Comparison of ENCODE assay signal across 13 cellular contexts in the genomic region with DNA sequence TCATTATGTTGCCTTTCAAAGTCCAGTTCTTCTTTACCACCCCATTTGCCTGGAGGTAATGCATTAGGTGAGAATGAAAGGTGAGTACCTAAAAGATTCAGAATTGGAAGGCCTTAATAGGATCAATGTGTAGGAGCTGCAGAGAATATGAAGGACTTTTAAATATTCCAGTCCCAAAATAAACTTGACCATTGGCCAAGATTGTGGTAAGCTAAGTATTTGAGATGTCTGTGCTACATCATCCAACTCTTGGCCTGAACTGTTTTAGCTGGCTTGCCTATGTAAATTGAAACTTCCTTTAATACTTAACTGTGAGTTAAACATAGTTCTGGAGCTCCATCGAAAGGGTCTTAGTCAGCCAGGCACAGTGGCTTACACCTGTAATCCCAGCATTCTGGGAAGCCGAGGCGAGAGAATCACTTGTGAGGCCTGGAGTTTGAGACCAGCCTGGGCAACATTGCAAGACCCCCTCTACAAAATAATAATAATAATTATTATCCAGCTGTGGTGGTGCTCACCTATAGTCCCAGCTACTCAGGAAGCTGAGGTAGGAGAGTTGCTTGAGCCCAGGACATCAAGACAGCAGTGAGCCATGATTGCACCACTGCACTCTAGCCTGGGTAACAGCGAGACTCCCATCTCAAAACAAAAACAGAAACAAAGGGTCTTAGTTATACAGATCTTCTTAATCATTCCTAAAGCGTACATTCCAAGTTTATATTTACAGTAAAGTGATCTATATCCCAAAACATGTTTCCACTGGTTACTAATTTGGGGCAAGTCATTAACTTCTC. TPM values are rescaled to one million over a fixed set of nuclear protein-coding genes. Genes with fewer than 3 reads are reported as not detected.
DNase-seq lines count a peak whose midpoint lies in the region; ATAC-seq, FAIRE-seq and TF ChIP-seq lines count a peak whose summit lies in the region.
"Had no signal": no experiment of that assay in that cellular context is flagged by ENCODE, and none has a peak within 500 bp of the region (broad histone marks: within the 10 kb centered on the region; RNA-seq: fewer than 3 reads in every experiment).

No MANE protein-coding gene starts in this region.

- FAIRE-seq in GM19239 (lab: Jason Lieb, UNC) (peak; percentile 26), astrocyte (lab: Jason Lieb, UNC) (peak; percentile 82)

- no peak overlapping the region for H2AFZ ChIP-seq in astrocyte (ENCODE audit: low read depth, low read length)
- no peak overlapping the region for H2AFZ ChIP-seq in smooth muscle cell (ENCODE audit: low read depth)
- no peak overlapping the region for H2AFZ ChIP-seq in Karpas-422 (ENCODE audit: low read length)

- WGBS in smooth muscle cell (ENCODE audit: low lambda C conversion rate) = 40% methylated on average over 5 of the region's 5 CpGs

- no peaks in the 10 kb centered on the region for H3K9me2 ChIP-seq in Karpas-422 (replicated peaks; ENCODE audit: insufficient read depth, low read length)

- H3K4me3 ChIP-seq in astrocyte (ENCODE audit: insufficient read depth, low read depth, low read length) (no peak overlapping the region), left ventricle myocardium inferior (no peak overlapping the region), smooth muscle cell (no peak overlapping the region), Karpas-422 (ENCODE audit: low read length) (no peak overlapping the region)

- H3K36me3 ChIP-seq in astrocyte (ENCODE audit: insufficient read depth, low read length) = no peaks in the 10 kb centered on the region
- H3K36me3 ChIP-seq in left ventricle myocardium inferior = no peaks in the 10 kb centered on the region
- no peaks in the 10 kb centered on the region for H3K36me3 ChIP-seq in smooth muscle cell (ENCODE audit: low read depth)
- H3K36me3 ChIP-seq in Karpas-422 (ENCODE audit: insufficient read depth, low read length) = no peaks in the 10 kb centered on the region

- no peaks in the 10 kb centered on the region for H3K27me3 Mint-ChIP-seq in astrocyte (ENCODE audit: low read depth, unreplicated experiment)
- H3K27me3 Mint-ChIP-seq: dendritic cell treated with granulocyte-macrophage colony-stimulating factor and Interleukin-4, amounts not matched to agents 40 ng/mL and 50 ng/mL, for 4 days; memory B cell had no signal

- peak overlapping the region; percentile 28 for H3K4me3 Mint-ChIP-seq in astrocyte (ENCODE audit: unreplicated experiment)
- H3K4me3 Mint-ChIP-seq: dendritic cell treated with granulocyte-macrophage colony-stimulating factor and Interleukin-4, amounts not matched to agents 40 ng/mL and 50 ng/mL, for 4 days; memory B cell had no signal

- ATAC-seq in GM21381 (IDR thresholded peaks at IDR 0.05; ENCODE audit: unreplicated experiment) = no peak

- H3K4me2 ChIP-seq in astrocyte (ENCODE audit: low read length) (peak overlapping the region; percentile 76), smooth muscle cell (peak overlapping the region; percentile 78), Karpas-422 (ENCODE audit: low read depth, low read length, poor library complexity, severe bottlenecking) (no peak overlapping the region)

- H3K36me3 Mint-ChIP-seq in astrocyte (ENCODE audit: low read depth, unreplicated experiment) = no peaks in the 10 kb centered on the region
- H3K36me3 Mint-ChIP-seq: memory B cell had no signal

- peak overlapping the region; percentile 64 for H3K9ac ChIP-seq in astrocyte (ENCODE audit: low read length)
- H3K9ac ChIP-seq in smooth muscle cell (ENCODE audit: low read depth) = peak overlapping the region; percentile 78
- no peak overlapping the region for H3K9ac ChIP-seq in Karpas-422 (ENCODE audit: low read length)

- peaks cover 57% of the 10 kb centered on the region for H3K4me1 Mint-ChIP-seq in astrocyte (ENCODE audit: low read depth, unreplicated experiment)

- no peaks in the 10 kb centered on the region for H3K9me3 Mint-ChIP-seq in astrocyte (ENCODE audit: unreplicated experiment)
- H3K9me3 Mint-ChIP-seq: dendritic cell treated with granulocyte-macrophage colony-stimulating factor and Interleukin-4, amounts not matched to agents 40 ng/mL and 50 ng/mL, for 4 days; memory B cell had no signal

- H3K79me2 ChIP-seq in astrocyte (ENCODE audit: insufficient read depth, low read length) (peaks cover 84% of the 10 kb centered on the region), smooth muscle cell (ENCODE audit: low read depth) (peaks cover 79% of the 10 kb centered on the region), Karpas-422 (ENCODE audit: low read length) (no peaks in the 10 kb centered on the region)

- peaks cover 38% of the 10 kb centered on the region for H4K20me1 ChIP-seq in astrocyte (ENCODE audit: insufficient read depth, low read length)
- peaks cover 91% of the 10 kb centered on the region for H4K20me1 ChIP-seq in smooth muscle cell (ENCODE audit: low read depth)
- H4K20me1 ChIP-seq in Karpas-422 (ENCODE audit: insufficient read depth, low read depth, low read length) = peaks cover 59% of the 10 kb centered on the region

- intact Hi-C loops in left ventricle myocardium inferior (cut with micrococcal nuclease) = no loop called here

- H3K4me1 ChIP-seq in astrocyte (ENCODE audit: insufficient read depth, low read length) = peaks cover 34% of the 10 kb centered on the region
- peaks cover 93% of the 10 kb centered on the region for H3K4me1 ChIP-seq in left ventricle myocardium inferior
- H3K4me1 ChIP-seq in smooth muscle cell (ENCODE audit: low read depth) = peaks cover 32% of the 10 kb centered on the region
- H3K4me1 ChIP-seq in Karpas-422 (ENCODE audit: low read length) = peaks cover 4% of the 10 kb centered on the region

- H3K9me3 ChIP-seq in astrocyte (ENCODE audit: insufficient read depth, low read depth, low read length) = no peaks in the 10 kb centered on the region
- no peaks in the 10 kb centered on the region for H3K9me3 ChIP-seq in left ventricle myocardium inferior (replicated peaks)
- no peaks in the 10 kb centered on the region for H3K9me3 ChIP-seq in smooth muscle cell (replicated peaks; ENCODE audit: low read depth)
- H3K9me3 ChIP-seq in Karpas-422 (ENCODE audit: low read length) = no peaks in the 10 kb centered on the region

- H3F3A ChIP-seq in smooth muscle cell (ENCODE audit: low read depth) = peaks cover 15% of the 10 kb centered on the region

- H3K27ac Mint-ChIP-seq in astrocyte (ENCODE audit: unreplicated experiment) = peak overlapping the region; percentile 70
- H3K27ac Mint-ChIP-seq: dendritic cell treated with granulocyte-macrophage colony-stimulating factor and Interleukin-4, amounts not matched to agents 40 ng/mL and 50 ng/mL, for 4 days; memory B cell had no signal

- no peak for DNase-seq in GM19239 (ENCODE audit: insufficient read length, low spot score)
- DNase-seq in astrocyte (ENCODE audit: low read depth) = peak; percentile 97
- DNase-seq in left ventricle myocardium inferior = no peak
- DNase-seq in smooth muscle cell (lab: John Stamatoyannopoulos, UW; ENCODE audit: unreplicated experiment) = no peak
- no peak for DNase-seq in NCI-H748 (lab: John Stamatoyannopoulos, UW; ENCODE audit: unreplicated experiment)
- no peak for DNase-seq in Karpas-422
- DNase-seq in NCI-H526 treated with DMSO at 0.1 percent for 48 hours (lab: John Stamatoyannopoulos, UW) = no peak
- DNase-seq: activated CD8-positive, alpha-beta memory T cell treated with anti-CD3 and anti-CD28 coated beads, Interleukin-2, amount 50 U/mL, for 4 hours; NCI-H2227 treated with DMSO at 0.1 percent for 48 hours; stimulated activated CD4-positive, alpha-beta T cell treated with anti-CD3 and anti-CD28 coated beads, Interleukin-4, amount 100 ng/mL, for 24 hours had no signal

- TF ChIP-seq CTCF in astrocyte (IDR thresholded peaks at IDR 0.05; ENCODE audit: insufficient read depth, low read depth, low read length) (no peak), left ventricle myocardium inferior (IDR thresholded peaks at IDR 0.05; ENCODE audit: borderline replicate concordance) (no peak), smooth muscle cell (IDR thresholded peaks at IDR 0.05; ENCODE audit: borderline replicate concordance, insufficient read depth, poor library complexity, severe bottlenecking) (no peak)

- no peaks in the 10 kb centered on the region for H3K27me3 ChIP-seq in astrocyte (ENCODE audit: insufficient read depth, low read length)
- no peaks in the 10 kb centered on the region for H3K27me3 ChIP-seq in left ventricle myocardium inferior (ENCODE audit: low read depth)
- H3K27me3 ChIP-seq in smooth muscle cell (ENCODE audit: low read depth) = no peaks in the 10 kb centered on the region
- no peaks in the 10 kb centered on the region for H3K27me3 ChIP-seq in Karpas-422 (ENCODE audit: low read length)

- H3K27ac ChIP-seq in astrocyte (ENCODE audit: low read depth, low read length) (peak overlapping the region; percentile 89), left ventricle myocardium inferior (replicated peaks) (peak overlapping the region; percentile 41), smooth muscle cell (ENCODE audit: low read depth) (peak overlapping the region; percentile 97), Karpas-422 (ENCODE audit: low read length) (no peak overlapping the region)

RNA-seq across cellular contexts. Expression of a gene that starts 29.8 kb away (rescaled TPM):
- total RNA-seq in astrocyte = 37.3 and 41.0 TPM in 2 replicates
- total RNA-seq in left ventricle myocardium inferior = 31.3 TPM
- total RNA-seq in smooth muscle cell = 33.0 and 48.9 TPM in 2 replicates
- polyA plus RNA-seq in smooth muscle cell = 15.8 and 21.0 TPM in 2 replicates
- 11.3 and 12.5 TPM in 2 replicates for total RNA-seq in Karpas-422 (2014; rRNA removed; shearing (Covaris generic); ENCODE audit: low replicate concordance)
